In the genomic region with DNA sequence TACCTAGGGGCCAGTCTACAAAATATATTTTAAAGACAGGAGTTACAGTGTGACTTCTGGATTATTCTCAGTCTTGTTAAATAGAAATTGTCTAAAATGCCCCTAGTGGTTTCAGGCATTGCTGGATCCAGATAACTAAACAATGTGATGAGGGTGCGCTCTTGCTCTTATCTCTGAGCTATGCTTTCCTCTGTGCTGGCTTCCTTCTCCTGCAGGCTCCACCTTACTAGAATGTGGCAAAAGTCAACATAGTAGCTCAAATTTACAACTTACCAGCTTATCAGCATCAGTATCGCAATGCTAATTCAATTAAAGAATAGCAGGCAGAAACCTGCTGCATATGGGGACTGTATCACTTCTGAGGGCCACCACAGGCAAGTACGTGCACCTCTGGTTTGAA, we compare ENCODE assay signal across 27 cellular contexts.
"Had no signal": no experiment of that assay in that cellular context is flagged by ENCODE, and none has a peak within 500 bp of the region (broad histone marks: within the 10 kb centered on the region; RNA-seq: fewer than 3 reads in every experiment).

No MANE protein-coding gene starts in this region.

- H3K36me3 ChIP-seq: colonic mucosa had no signal

- H3K27me3 ChIP-seq: adrenal gland, body of pancreas, colonic mucosa, gastroesophageal sphincter, neural progenitor cell, right atrium auricular region, suprapubic skin, tibial artery had no signal

- H3K9me3 Mint-ChIP-seq: activated CD4-positive, alpha-beta T cell treated with anti-CD3 and anti-CD28 coated beads, Interleukin-2, amount 10 ng/mL, durations not matched to agents 7 days and 5 days; activated naive CD4-positive, alpha-beta T cell treated with anti-CD3 and anti-CD28 coated beads, Interleukin-2, amount 50 U/mL, for 24 hours; activated T-cell treated with anti-CD3 and anti-CD28 coated beads, Interleukin-2, amount 50 U/mL, for 4 hours; activated T-helper 17 cell treated with anti-CD3 and anti-CD28 coated beads, Interleukin-2, amount 50 U/mL, for 72 hours; neural progenitor cell had no signal

- H3K4me3 ChIP-seq: adrenal gland, body of pancreas, colonic mucosa, gastroesophageal sphincter, neural progenitor cell, right atrium auricular region, suprapubic skin, tibial artery had no signal

- H3K4me3 Mint-ChIP-seq: activated CD4-positive, alpha-beta memory T cell treated with anti-CD3 and anti-CD28 coated beads, Interleukin-2, amount 10 ng/mL, durations not matched to agents 7 days and 5 days; activated CD4-positive, alpha-beta T cell treated with anti-CD3 and anti-CD28 coated beads, Interleukin-2, amount 10 ng/mL, durations not matched to agents 7 days and 5 days; activated naive CD4-positive, alpha-beta T cell treated with anti-CD3 and anti-CD28 coated beads, Interleukin-2, amount 50 U/mL, for 24 hours; activated T-cell treated with anti-CD3 and anti-CD28 coated beads, Interleukin-2, amount 50 U/mL, for 4 hours; activated T-helper 17 cell treated with anti-CD3 and anti-CD28 coated beads, Interleukin-2, amount 50 U/mL, for 72 hours; naive thymus-derived CD4-positive, alpha-beta T cell; neural progenitor cell; T-helper 2 cell treated with Interferon-gamma antibody and Interleukin-4, amounts not matched to agents 5 μg/mL and 100 μg/mL, for 36 hours had no signal

- FAIRE-seq: kidney had no signal

- H3K9ac ChIP-seq: neural progenitor cell had no signal

- DNase-seq: activated CD4-positive, alpha-beta memory T cell treated with anti-CD3 and anti-CD28 coated beads, Interleukin-2, amount 10 ng/mL, durations not matched to agents 7 days and 5 days; activated CD4-positive, alpha-beta T cell treated with anti-CD3 and anti-CD28 coated beads, Interleukin-2, amount 10 ng/mL, durations not matched to agents 7 days and 5 days; activated CD4-positive, CD25-positive, alpha-beta regulatory T cell treated with anti-CD3 and anti-CD28 coated beads, Interleukin-2, amount 50 U/mL, for 72 hours; activated gamma-delta T cell treated with Interleukin-2 at 50 U/mL for 16 hours; activated T-cell treated with anti-CD3 and anti-CD28 coated beads, Interleukin-2, amount 50 U/mL, for 4 hours; adrenal gland; aorta; body of pancreas; cerebellar nuclear complex; colonic mucosa; effector CD8-positive, alpha-beta T cell; hippocampal formation; kidney; midbrain; naive thymus-derived CD4-positive, alpha-beta T cell; stimulated activated CD4-positive, alpha-beta T cell treated with anti-CD3 and anti-CD28 coated beads, Interleukin-15, amount 100 ng/mL, for 24 hours; stimulated activated CD4-positive, alpha-beta T cell treated with anti-CD3 and anti-CD28 coated beads, Interleukin-2, amount 100 ng/mL, for 24 hours; stimulated activated naive CD4-positive, alpha-beta T cell; T-helper 1 cell; tibial artery had no signal

- H3K9me3 ChIP-seq: adrenal gland, body of pancreas, colonic mucosa, gastroesophageal sphincter, right atrium auricular region, suprapubic skin, tibial artery had no signal

- H3K4me2 ChIP-seq: neural progenitor cell had no signal

- H2AFZ ChIP-seq: neural progenitor cell had no signal

- ATAC-seq: activated T-cell treated with anti-CD3 and anti-CD28 coated beads, Interleukin-2, amount 50 U/mL, for 4 hours; activated T-helper 17 cell treated with anti-CD3 and anti-CD28 coated beads, Interleukin-2, amount 50 U/mL, for 72 hours; body of pancreas; gastroesophageal sphincter; naive thymus-derived CD4-positive, alpha-beta T cell had no signal

- H3K27me3 Mint-ChIP-seq: activated CD4-positive, alpha-beta memory T cell treated with anti-CD3 and anti-CD28 coated beads, Interleukin-2, amount 10 ng/mL, durations not matched to agents 7 days and 5 days; activated CD4-positive, alpha-beta T cell treated with anti-CD3 and anti-CD28 coated beads, Interleukin-2, amount 10 ng/mL, durations not matched to agents 7 days and 5 days; activated naive CD4-positive, alpha-beta T cell treated with anti-CD3 and anti-CD28 coated beads, Interleukin-2, amount 50 U/mL, for 24 hours; activated T-helper 17 cell treated with anti-CD3 and anti-CD28 coated beads, Interleukin-2, amount 50 U/mL, for 72 hours; naive thymus-derived CD4-positive, alpha-beta T cell had no signal

- H3K27ac Mint-ChIP-seq: activated CD4-positive, alpha-beta memory T cell treated with anti-CD3 and anti-CD28 coated beads, Interleukin-2, amount 10 ng/mL, durations not matched to agents 7 days and 5 days; activated CD4-positive, alpha-beta T cell treated with anti-CD3 and anti-CD28 coated beads, Interleukin-2, amount 10 ng/mL, durations not matched to agents 7 days and 5 days; activated naive CD4-positive, alpha-beta T cell treated with anti-CD3 and anti-CD28 coated beads, Interleukin-2, amount 50 U/mL, for 24 hours; activated T-helper 17 cell treated with anti-CD3 and anti-CD28 coated beads, Interleukin-2, amount 50 U/mL, for 72 hours; neural progenitor cell; T-helper 2 cell treated with Interferon-gamma antibody and Interleukin-4, amounts not matched to agents 5 μg/mL and 100 μg/mL, for 36 hours had no signal

- H3K27ac ChIP-seq: adrenal gland, body of pancreas, colonic mucosa, gastroesophageal sphincter, neural progenitor cell, right atrium auricular region, suprapubic skin, tibial artery had no signal

- H3K4me1 ChIP-seq: colonic mucosa, gastroesophageal sphincter, suprapubic skin had no signal
